15 cellular contexts compared by ENCODE assay signal in the genomic region with DNA sequence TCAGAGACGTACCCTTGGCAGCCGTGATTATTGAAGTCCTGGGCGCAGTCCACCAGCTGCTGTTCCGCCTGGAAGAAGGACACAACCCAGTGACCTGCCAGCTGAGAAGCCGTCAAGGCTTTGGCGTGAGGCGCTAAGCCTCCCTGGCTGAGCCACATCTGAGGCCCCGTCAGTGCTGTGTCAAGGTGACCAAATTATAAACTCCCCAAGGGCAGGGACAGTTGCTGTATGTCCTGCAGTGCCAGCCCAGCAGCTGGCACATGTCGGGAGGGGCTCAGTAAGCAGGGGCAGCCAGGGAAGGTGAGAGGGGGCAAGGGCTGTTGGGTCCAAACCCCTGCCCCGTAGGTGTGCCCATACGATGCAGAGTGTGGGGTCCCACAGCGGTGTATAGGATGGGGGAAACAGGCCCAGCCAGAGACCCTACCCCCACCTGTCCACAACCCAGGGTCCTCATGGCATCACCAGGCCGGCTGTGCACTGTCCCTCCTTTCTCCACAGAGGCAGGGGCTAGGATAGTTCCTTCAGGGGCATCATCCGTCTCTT. TPM values are rescaled to one million over a fixed set of nuclear protein-coding genes. Genes with fewer than 3 reads are reported as not detected.
A peak's percentile ranks its signal among the peaks of the same experiment; 100 is the strongest.
DNase-seq lines count a peak whose midpoint lies in the region; ATAC-seq and TF ChIP-seq lines count a peak whose summit lies in the region.
"Had no signal": no experiment of that assay in that cellular context is flagged by ENCODE, and none has a peak within 500 bp of the region (broad histone marks: within the 10 kb centered on the region; RNA-seq: fewer than 3 reads in every experiment).

No MANE protein-coding gene starts in this region.

- no peak for TF ChIP-seq CTCF in RWPE2 (IDR thresholded peaks at IDR 0.05; ENCODE audit: poor library complexity, severe bottlenecking)

- H3K4me1 ChIP-seq in BLaER1 (peaks cover 31% of the 10 kb centered on the region), RWPE2 (ENCODE audit: insufficient read depth, poor library complexity, severe bottlenecking) (peaks cover 13% of the 10 kb centered on the region), esophagus (ENCODE audit: control insufficient read depth in 2 of 2, insufficient read depth in 2 of 2, low read length in 1 of 2) (peaks cover 11 to 35% of the 10 kb centered on the region in 2 donors)

- no peaks in the 10 kb centered on the region for H3K9me3 ChIP-seq in BLaER1
- no peaks in the 10 kb centered on the region for H3K9me3 ChIP-seq in RWPE2 (ENCODE audit: severe bottlenecking)
- no peaks in the 10 kb centered on the region for H3K9me3 ChIP-seq in esophagus (ENCODE audit: control insufficient read depth in 2 of 2, insufficient read depth in 1 of 2, low read depth in 1 of 2, low read length in 1 of 2)
- H3K9me3 ChIP-seq: right atrium auricular region had no signal

- H3K36me3 ChIP-seq in BLaER1 (peaks cover 84% of the 10 kb centered on the region), RWPE2 (ENCODE audit: low read depth) (0 out of 2 replicates have a peak, but pooled peaks cover 4% of the 10 kb centered on the region), esophagus (ENCODE audit: control insufficient read depth in 2 of 2, insufficient read depth in 2 of 2, low read length in 1 of 2) (peaks cover 0 to 26% of the 10 kb centered on the region in 2 donors)

- 67 to 81% methylated on average over 14 of the region's 14 CpGs for WGBS in esophagus, 2 donors

- no peak overlapping the region for H3K4me3 ChIP-seq in BLaER1
- H3K4me3 ChIP-seq in RWPE2 (ENCODE audit: severe bottlenecking): no peak overlapping the region
- H3K4me3 ChIP-seq in esophagus (ENCODE audit: low read depth in 1 of 2, low read length in 2 of 2): no peak overlapping the region
- H3K4me3 ChIP-seq: right atrium auricular region had no signal

- no peaks in the 10 kb centered on the region for H3K27me3 ChIP-seq in BLaER1
- H3K27me3 ChIP-seq in RWPE2 (ENCODE audit: insufficient read depth, poor library complexity, severe bottlenecking): no peaks in the 10 kb centered on the region
- H3K27me3 ChIP-seq in esophagus (ENCODE audit: control insufficient read depth in 1 of 2, insufficient read depth in 2 of 2, low read length in 2 of 2): no peaks in the 10 kb centered on the region
- H3K27me3 ChIP-seq: right atrium auricular region had no signal

- no peak overlapping the region for H3K4me2 ChIP-seq in BLaER1

- intact Hi-C loops in sciatic nerve (cut with DNase I): no loop called here

- no peaks in the 10 kb centered on the region for H4K20me1 ChIP-seq in BLaER1

- no peak overlapping the region for H3K9ac ChIP-seq in BLaER1

- H3K27ac ChIP-seq in BLaER1 (peak overlapping the region; percentile 30; the same call in 1 of the 2 replicates), RWPE2 (ENCODE audit: poor library complexity, severe bottlenecking) (peak overlapping the region; percentile 63), esophagus (ENCODE audit: low read depth in 2 of 2, low read length in 1 of 2) (peak overlapping the region; percentile 70 to 92)
- H3K27ac ChIP-seq: right atrium auricular region had no signal

- ATAC-seq in RWPE2 (ENCODE audit: low read depth) (no peak), sciatic nerve (peak; percentile 10), HG03469 (IDR thresholded peaks at IDR 0.05; ENCODE audit: unreplicated experiment) (no peak), GM21737 (IDR thresholded peaks at IDR 0.05; ENCODE audit: unreplicated experiment) (no peak), GM21447 (IDR thresholded peaks at IDR 0.05; ENCODE audit: unreplicated experiment) (no peak)

- DNase-seq in RWPE2 (ENCODE audit: low spot score) (no peak), sciatic nerve (ENCODE audit: low spot score) (no peak), midbrain (lab: John Stamatoyannopoulos, UW) (no peak)
- DNase-seq: activated CD4-positive, alpha-beta T cell treated with anti-CD3 and anti-CD28 coated beads, Interleukin-2, amount 10 ng/mL, durations not matched to agents 24 days and 14 days; effector CD4-positive, alpha-beta T cell; hippocampal formation; NCI-H1048; NCI-H2081 treated with DMSO at 0.1 percent for 48 hours; stimulated activated CD4-positive, alpha-beta T cell treated with anti-CD3 and anti-CD28 coated beads, Interleukin-2, amount 100 ng/mL, for 24 hours had no signal

RNA-seq across cellular contexts. Expression of a gene that starts 13.3 kb away (rescaled TPM):
- 10 to 100 TPM; 43.6 to 76.9 TPM for polyA plus RNA-seq in esophagus
- total RNA-seq in sciatic nerve: 81.6 TPM

RNA-seq across cellular contexts. Expression of a gene that starts 58.8 kb away (rescaled TPM):
- 100 to 1,000 TPM in 1 of 2 donors, 10 to 100 TPM in 1; 47.6 to 126 TPM for polyA plus RNA-seq in esophagus
- 342 TPM for total RNA-seq in sciatic nerve

Comparison
In these comparisons a context has a peak if more than half of its experiments do, and no peak if none do; other contexts are left out.
1. H3K27ac ChIP-seq: peak in every context shown above with its lines; median percentile 81 in esophagus; 63 in RWPE2; 30 in BLaER1.